Comparison of ENCODE assay signal across 13 cellular contexts in the genomic region with DNA sequence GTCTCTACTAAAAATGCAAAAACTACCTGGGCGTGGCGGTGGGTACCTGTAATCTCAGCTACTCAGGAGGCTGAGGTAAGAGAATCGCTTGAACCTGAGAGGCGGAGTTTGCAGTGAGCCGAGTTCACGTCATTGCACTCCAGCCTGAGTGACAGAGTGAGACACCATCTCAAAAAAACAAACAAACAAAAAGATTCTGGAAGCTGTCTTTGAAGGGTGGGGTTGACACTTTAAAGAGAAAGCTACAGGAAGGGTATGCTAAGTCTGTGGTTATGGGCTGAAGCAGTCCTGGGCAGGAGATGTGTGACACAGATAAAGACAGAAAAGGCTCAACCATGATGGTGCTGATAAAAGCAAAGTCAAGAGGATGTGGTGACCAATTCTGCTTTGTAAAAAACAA.
DNase-seq lines count a peak whose midpoint lies in the region; ATAC-seq and TF ChIP-seq lines count a peak whose summit lies in the region.
"Had no signal": no experiment of that assay in that cellular context is flagged by ENCODE, and none has a peak within 500 bp of the region (broad histone marks: within the 10 kb centered on the region; RNA-seq: fewer than 3 reads in every experiment).

No MANE protein-coding gene starts in this region.

- no peak for TF ChIP-seq CTCF in upper lobe of right lung (IDR thresholded peaks at IDR 0.05)
- no peak for TF ChIP-seq CTCF in Calu3 (IDR thresholded peaks at IDR 0.05; ENCODE audit: unreplicated experiment)
- no peak for TF ChIP-seq CTCF in type B pancreatic cell (conservative IDR thresholded peaks at IDR 0.05)

- peak overlapping the region; percentile 53 for H3K4me3 Mint-ChIP-seq in activated CD4-positive, alpha-beta T cell treated with anti-CD3 and anti-CD28 coated beads, Interleukin-2, amount 10 ng/mL, durations not matched to agents 7 days and 5 days
- peak overlapping the region; percentile 32 for H3K4me3 Mint-ChIP-seq in activated naive CD8-positive, alpha-beta T cell treated with anti-CD3 and anti-CD28 coated beads, Interleukin-2, amount 50 U/mL, for 24 hours
- no peak overlapping the region for H3K4me3 Mint-ChIP-seq in Calu3 (ENCODE audit: low read depth, unreplicated experiment)
- no peak overlapping the region for H3K4me3 Mint-ChIP-seq in type B pancreatic cell
- H3K4me3 Mint-ChIP-seq: naive B cell; stimulated activated naive B cell treated with anti-CD40 and anti-IgM and Interleukin-4, amounts not matched to agents 10 μg/mL and 1 μg/mL and 100 μg/mL, for 72 hours had no signal

- no peaks in the 10 kb centered on the region for H3K27me3 Mint-ChIP-seq in activated CD4-positive, alpha-beta T cell treated with anti-CD3 and anti-CD28 coated beads, Interleukin-2, amount 10 ng/mL, durations not matched to agents 7 days and 5 days
- H3K27me3 Mint-ChIP-seq in activated naive CD8-positive, alpha-beta T cell treated with anti-CD3 and anti-CD28 coated beads, Interleukin-2, amount 50 U/mL, for 24 hours = no peaks in the 10 kb centered on the region
- H3K27me3 Mint-ChIP-seq in Calu3 (ENCODE audit: unreplicated experiment) (no peaks in the 10 kb centered on the region), type B pancreatic cell (no peaks in the 10 kb centered on the region)

- DNase-seq in activated naive CD4-positive, alpha-beta T cell treated with Interleukin-2 at 50 U/mL for 16 hours = peak; percentile 31
- DNase-seq in activated naive CD4-positive, alpha-beta T cell treated with anti-CD3 and anti-CD28 coated beads, Interleukin-2, amount 50 U/mL, for 16 hours = no peak
- peak; percentile 72 for DNase-seq in activated CD4-positive, alpha-beta T cell treated with anti-CD3 and anti-CD28 coated beads, Interleukin-2, amount 10 ng/mL, durations not matched to agents 7 days and 5 days
- DNase-seq in activated naive CD8-positive, alpha-beta T cell treated with anti-CD3 and anti-CD28 coated beads, Interleukin-2, amount 50 U/mL, for 24 hours = no peak
- DNase-seq in upper lobe of right lung (no peak), Calu3 (no peak), type B pancreatic cell (ENCODE audit: extremely low spot score, unreplicated experiment) (no peak)
- DNase-seq: dorsolateral prefrontal cortex; naive B cell; NCI-H2081; stimulated activated naive B cell treated with anti-CD40 and anti-IgM and Interleukin-4, amounts not matched to agents 10 μg/mL and 1 μg/mL and 100 μg/mL, for 72 hours had no signal

- H3K36me3 Mint-ChIP-seq in activated CD4-positive, alpha-beta T cell treated with anti-CD3 and anti-CD28 coated beads, Interleukin-2, amount 10 ng/mL, durations not matched to agents 7 days and 5 days (ENCODE audit: low read depth) = peaks cover 19% of the 10 kb centered on the region
- peaks cover 4% of the 10 kb centered on the region for H3K36me3 Mint-ChIP-seq in activated naive CD8-positive, alpha-beta T cell treated with anti-CD3 and anti-CD28 coated beads, Interleukin-2, amount 50 U/mL, for 24 hours (ENCODE audit: low read depth)
- no peaks in the 10 kb centered on the region for H3K36me3 Mint-ChIP-seq in Calu3 (ENCODE audit: insufficient read depth, unreplicated experiment)
- no peaks in the 10 kb centered on the region for H3K36me3 Mint-ChIP-seq in type B pancreatic cell
- H3K36me3 Mint-ChIP-seq: naive B cell; stimulated activated naive B cell treated with anti-CD40 and anti-IgM and Interleukin-4, amounts not matched to agents 10 μg/mL and 1 μg/mL and 100 μg/mL, for 72 hours had no signal

- ATAC-seq in activated naive CD8-positive, alpha-beta T cell treated with anti-CD3 and anti-CD28 coated beads, Interleukin-2, amount 50 U/mL, for 24 hours = peak; percentile 87
- ATAC-seq in upper lobe of right lung = peak; percentile 48
- ATAC-seq in HG02938 (IDR thresholded peaks at IDR 0.05; ENCODE audit: unreplicated experiment) = no peak
- ATAC-seq: stimulated activated naive B cell treated with anti-CD40 and anti-IgM and Interleukin-4, amounts not matched to agents 10 μg/mL and 1 μg/mL and 100 μg/mL, for 72 hours had no signal

- H3K27ac Mint-ChIP-seq in activated CD4-positive, alpha-beta T cell treated with anti-CD3 and anti-CD28 coated beads, Interleukin-2, amount 10 ng/mL, durations not matched to agents 7 days and 5 days = peak overlapping the region; percentile 97
- H3K27ac Mint-ChIP-seq in activated naive CD8-positive, alpha-beta T cell treated with anti-CD3 and anti-CD28 coated beads, Interleukin-2, amount 50 U/mL, for 24 hours = peak overlapping the region; percentile 20
- H3K27ac Mint-ChIP-seq in Calu3 (ENCODE audit: unreplicated experiment) (no peak overlapping the region), type B pancreatic cell (no peak overlapping the region)
- H3K27ac Mint-ChIP-seq: naive B cell; stimulated activated naive B cell treated with anti-CD40 and anti-IgM and Interleukin-4, amounts not matched to agents 10 μg/mL and 1 μg/mL and 100 μg/mL, for 72 hours had no signal

- no peak overlapping the region for H3K4me3 ChIP-seq in upper lobe of right lung
- H3K4me3 ChIP-seq: dorsolateral prefrontal cortex, vagina had no signal

- intact Hi-C loops in upper lobe of right lung (cut with DNase I) = no loop called here
- intact Hi-C loops in Calu3 (cut with micrococcal nuclease; ENCODE audit: unreplicated experiment) = no loop called here

- H3K27me3 ChIP-seq in upper lobe of right lung = no peaks in the 10 kb centered on the region
- H3K27me3 ChIP-seq: dorsolateral prefrontal cortex, vagina had no signal

- H3K4me1 Mint-ChIP-seq in activated CD4-positive, alpha-beta T cell treated with anti-CD3 and anti-CD28 coated beads, Interleukin-2, amount 10 ng/mL, durations not matched to agents 7 days and 5 days = peaks cover 51% of the 10 kb centered on the region
- peaks cover 34% of the 10 kb centered on the region for H3K4me1 Mint-ChIP-seq in activated naive CD8-positive, alpha-beta T cell treated with anti-CD3 and anti-CD28 coated beads, Interleukin-2, amount 50 U/mL, for 24 hours
- H3K4me1 Mint-ChIP-seq in Calu3 (ENCODE audit: low read depth, unreplicated experiment) = no peaks in the 10 kb centered on the region
- H3K4me1 Mint-ChIP-seq in type B pancreatic cell (ENCODE audit: unreplicated experiment) = no peaks in the 10 kb centered on the region
- H3K4me1 Mint-ChIP-seq: naive B cell had no signal

- H3K27ac ChIP-seq in upper lobe of right lung = no peak overlapping the region
- H3K27ac ChIP-seq: dorsolateral prefrontal cortex, vagina had no signal

- CTCF ChIA-PET in activated CD4-positive, alpha-beta T cell treated with anti-CD3 and anti-CD28 coated beads, Interleukin-2, amount 10 ng/mL, durations not matched to agents 7 days and 5 days (lab: Charles Lee) = no interaction called here
- CTCF ChIA-PET in Calu3 (lab: Charles Lee) = no interaction called here

- H3K9me3 Mint-ChIP-seq in activated CD4-positive, alpha-beta T cell treated with anti-CD3 and anti-CD28 coated beads, Interleukin-2, amount 10 ng/mL, durations not matched to agents 7 days and 5 days = peaks cover 11% of the 10 kb centered on the region
- H3K9me3 Mint-ChIP-seq in activated naive CD8-positive, alpha-beta T cell treated with anti-CD3 and anti-CD28 coated beads, Interleukin-2, amount 50 U/mL, for 24 hours = peaks cover 8% of the 10 kb centered on the region
- H3K9me3 Mint-ChIP-seq in Calu3 (ENCODE audit: low read depth, unreplicated experiment) (no peaks in the 10 kb centered on the region), type B pancreatic cell (no peaks in the 10 kb centered on the region)

- POLR2A ChIA-PET in activated CD4-positive, alpha-beta T cell treated with anti-CD3 and anti-CD28 coated beads, Interleukin-2, amount 10 ng/mL, durations not matched to agents 7 days and 5 days (lab: Charles Lee) = interaction anchor here (0.6 kb wide), 1 partner anchor 39 kb away, joined by 4 read pairs; no protein-coding TSS in a partner anchor

- BruUV-seq in Calu3 (replicated peaks; lab: Mats Ljungman, UMichigan) = no TSS peak

- H3K9me3 ChIP-seq in upper lobe of right lung = no peaks in the 10 kb centered on the region
- H3K9me3 ChIP-seq: vagina had no signal

- H3K4me1 ChIP-seq in upper lobe of right lung = no peaks in the 10 kb centered on the region
- H3K4me1 ChIP-seq: vagina had no signal

- H3K36me3 ChIP-seq in upper lobe of right lung = no peaks in the 10 kb centered on the region
- H3K36me3 ChIP-seq: vagina had no signal

Comparison
In these comparisons a context has a peak if more than half of its experiments do, and no peak if none do; other contexts are left out.
1. DNase-seq: peak in activated naive CD4-positive, alpha-beta T cell treated with Interleukin-2 at 50 U/mL for 16 hours (single experiment) and activated CD4-positive, alpha-beta T cell treated with anti-CD3 and anti-CD28 coated beads, Interleukin-2, amount 10 ng/mL, durations not matched to agents 7 days and 5 days (single experiment); none in activated naive CD4-positive, alpha-beta T cell treated with anti-CD3 and anti-CD28 coated beads, Interleukin-2, amount 50 U/mL, for 16 hours (single experiment), activated naive CD8-positive, alpha-beta T cell treated with anti-CD3 and anti-CD28 coated beads, Interleukin-2, amount 50 U/mL, for 24 hours (single experiment), upper lobe of right lung (single experiment), Calu3 (single experiment) and type B pancreatic cell (single experiment).
2. H3K27ac Mint-ChIP-seq: peak in activated CD4-positive, alpha-beta T cell treated with anti-CD3 and anti-CD28 coated beads, Interleukin-2, amount 10 ng/mL, durations not matched to agents 7 days and 5 days (single experiment) and activated naive CD8-positive, alpha-beta T cell treated with anti-CD3 and anti-CD28 coated beads, Interleukin-2, amount 50 U/mL, for 24 hours (single experiment); none in Calu3 (single experiment) and type B pancreatic cell (single experiment).
3. H3K4me3 Mint-ChIP-seq: peak in activated CD4-positive, alpha-beta T cell treated with anti-CD3 and anti-CD28 coated beads, Interleukin-2, amount 10 ng/mL, durations not matched to agents 7 days and 5 days (single experiment) and activated naive CD8-positive, alpha-beta T cell treated with anti-CD3 and anti-CD28 coated beads, Interleukin-2, amount 50 U/mL, for 24 hours (single experiment); none in Calu3 (single experiment) and type B pancreatic cell (single experiment).